Comparison of ENCODE assay signal across 11 cellular contexts in the genomic region with DNA sequence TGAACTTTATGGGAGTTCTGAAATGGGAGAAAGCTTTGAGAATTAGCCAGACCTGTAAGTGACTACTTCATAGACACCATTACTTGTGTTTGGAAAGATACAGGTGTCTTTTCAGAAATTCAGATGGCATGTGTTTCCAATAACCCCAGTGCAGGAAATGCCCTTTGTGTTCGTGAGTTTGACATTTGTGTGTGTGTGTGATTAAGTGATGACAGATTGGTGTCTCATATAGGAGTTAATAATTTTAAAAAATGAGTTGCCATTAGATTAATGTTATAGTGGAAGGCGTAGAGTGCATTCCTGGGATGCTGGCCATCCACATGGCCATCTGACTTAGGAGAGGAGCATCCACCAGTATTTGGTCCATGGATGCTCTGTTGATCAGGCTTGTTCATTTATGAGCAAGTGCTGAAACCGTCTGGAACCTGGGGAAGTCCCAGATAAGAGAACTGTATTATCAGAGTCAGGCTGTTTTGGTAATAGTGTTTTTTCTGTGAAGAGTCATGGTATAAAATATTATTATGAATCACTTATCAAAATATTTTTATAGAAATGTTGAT. TPM values are rescaled to one million over a fixed set of nuclear protein-coding genes. Genes with fewer than 3 reads are reported as not detected.
A peak's percentile ranks its signal among the peaks of the same experiment; 100 is the strongest.
DNase-seq lines count a peak whose midpoint lies in the region; ATAC-seq and TF ChIP-seq lines count a peak whose summit lies in the region.
"Had no signal": no experiment of that assay in that cellular context is flagged by ENCODE, and none has a peak within 500 bp of the region (broad histone marks: within the 10 kb centered on the region; RNA-seq: fewer than 3 reads in every experiment).

No MANE protein-coding gene starts in this region.

- DNase-seq in activated CD8-positive, alpha-beta memory T cell treated with anti-CD3 and anti-CD28 coated beads, Interleukin-2, amount 10 ng/mL, durations not matched to agents 7 days and 5 days, result no peak
- DNase-seq in activated CD8-positive, alpha-beta memory T cell treated with anti-CD3 and anti-CD28 coated beads, Interleukin-2, amount 50 U/mL, for 4 hours, result no peak
- DNase-seq in T-helper 2 cell treated with Interferon-gamma antibody and Interleukin-4, amounts not matched to agents 5 μg/mL and 100 μg/mL, for 36 hours (ENCODE audit: low spot score), result peak; percentile 39
- peak; percentile 10 for DNase-seq in dermis blood vessel endothelial cell
- no peak for DNase-seq in transverse colon
- no peak for DNase-seq in effector CD8-positive, alpha-beta T cell (lab: John Stamatoyannopoulos, UW)
- no peak for DNase-seq in NCI-H226
- DNase-seq in MV-4-11 (lab: John Stamatoyannopoulos, UW), result no peak
- DNase-seq: NCI-H187 treated with DMSO at 0.1 percent for 48 hours, tibial artery had no signal

- H3K4me1 Mint-ChIP-seq in activated CD8-positive, alpha-beta memory T cell treated with anti-CD3 and anti-CD28 coated beads, Interleukin-2, amount 10 ng/mL, durations not matched to agents 7 days and 5 days, result peaks cover 61% of the 10 kb centered on the region
- peaks cover 44% of the 10 kb centered on the region for H3K4me1 Mint-ChIP-seq in T-helper 2 cell treated with Interferon-gamma antibody and Interleukin-4, amounts not matched to agents 5 μg/mL and 100 μg/mL, for 36 hours (ENCODE audit: low read depth)

- peaks cover 0 to 10% (median 5%) of the 10 kb centered on the region in 4 donors for H3K36me3 ChIP-seq in transverse colon

- TF ChIP-seq EP300 in transverse colon (IDR thresholded peaks at IDR 0.05; ENCODE audit: low read depth), result no peak

- ATAC-seq in activated CD8-positive, alpha-beta memory T cell treated with anti-CD3 and anti-CD28 coated beads, Interleukin-2, amount 10 ng/mL, durations not matched to agents 7 days and 5 days, result no peak

- peak overlapping the region; percentile 93 for H3K4me3 Mint-ChIP-seq in activated CD8-positive, alpha-beta memory T cell treated with anti-CD3 and anti-CD28 coated beads, Interleukin-2, amount 10 ng/mL, durations not matched to agents 7 days and 5 days
- H3K4me3 Mint-ChIP-seq in T-helper 2 cell treated with Interferon-gamma antibody and Interleukin-4, amounts not matched to agents 5 μg/mL and 100 μg/mL, for 36 hours, result peak overlapping the region; percentile 95

- H3K27me3 ChIP-seq in transverse colon, result no peaks in the 10 kb centered on the region
- H3K27me3 ChIP-seq: tibial artery had no signal

- no peaks in the 10 kb centered on the region for H3K9me3 ChIP-seq in transverse colon
- H3K9me3 ChIP-seq: tibial artery had no signal

- no peaks in the 10 kb centered on the region for H3K9me3 Mint-ChIP-seq in activated CD8-positive, alpha-beta memory T cell treated with anti-CD3 and anti-CD28 coated beads, Interleukin-2, amount 10 ng/mL, durations not matched to agents 7 days and 5 days (ENCODE audit: low read depth)
- no peaks in the 10 kb centered on the region for H3K9me3 Mint-ChIP-seq in T-helper 2 cell treated with Interferon-gamma antibody and Interleukin-4, amounts not matched to agents 5 μg/mL and 100 μg/mL, for 36 hours
- H3K9me3 Mint-ChIP-seq: nephron had no signal

- H3K27ac Mint-ChIP-seq in activated CD8-positive, alpha-beta memory T cell treated with anti-CD3 and anti-CD28 coated beads, Interleukin-2, amount 10 ng/mL, durations not matched to agents 7 days and 5 days, result peak overlapping the region; percentile 98
- H3K27ac Mint-ChIP-seq in T-helper 2 cell treated with Interferon-gamma antibody and Interleukin-4, amounts not matched to agents 5 μg/mL and 100 μg/mL, for 36 hours, result peak overlapping the region; percentile 97
- H3K27ac Mint-ChIP-seq: nephron had no signal

- 48 to 54% methylated on average over 3 of the region's 3 CpGs for WGBS in transverse colon (ENCODE audit: low coverage in 1 of 2), 2 donors

- H3K27me3 Mint-ChIP-seq in activated CD8-positive, alpha-beta memory T cell treated with anti-CD3 and anti-CD28 coated beads, Interleukin-2, amount 10 ng/mL, durations not matched to agents 7 days and 5 days, result no peaks in the 10 kb centered on the region
- no peaks in the 10 kb centered on the region for H3K27me3 Mint-ChIP-seq in T-helper 2 cell treated with Interferon-gamma antibody and Interleukin-4, amounts not matched to agents 5 μg/mL and 100 μg/mL, for 36 hours (ENCODE audit: low read depth)

- intact Hi-C loops in transverse colon (cut with DNase I; ENCODE audit: low total_unique reads), result no loop called here

- peak overlapping the region in 1 of 4 donors; percentile 76 for H3K4me3 ChIP-seq in transverse colon
- H3K4me3 ChIP-seq: tibial artery had no signal

- peak overlapping the region; percentile 32 to 94 (median 72) for H3K27ac ChIP-seq in transverse colon
- H3K27ac ChIP-seq: tibial artery had no signal

- H3K4me1 ChIP-seq in transverse colon, result peaks cover 0 to 63% (median 24%) of the 10 kb centered on the region in 4 donors

- peaks cover 59% of the 10 kb centered on the region for H3K36me3 Mint-ChIP-seq in activated CD8-positive, alpha-beta memory T cell treated with anti-CD3 and anti-CD28 coated beads, Interleukin-2, amount 10 ng/mL, durations not matched to agents 7 days and 5 days
- peaks cover 56% of the 10 kb centered on the region for H3K36me3 Mint-ChIP-seq in T-helper 2 cell treated with Interferon-gamma antibody and Interleukin-4, amounts not matched to agents 5 μg/mL and 100 μg/mL, for 36 hours (ENCODE audit: low read depth)

- TF ChIP-seq POLR2A in transverse colon (IDR thresholded peaks at IDR 0.05), result no peak

- in situ Hi-C loops in transverse colon (cut with MboI; ENCODE audit: low pct_ligation_motif_present in 1 of 4, low pct_unique_long_range_greater_than_20kb in 1 of 4, low sequenced_read_pairs in 3 of 4), result no loop called here

- TF ChIP-seq CTCF in transverse colon (IDR thresholded peaks at IDR 0.05), result no peak

- CTCF ChIA-PET in activated CD8-positive, alpha-beta memory T cell treated with anti-CD3 and anti-CD28 coated beads, Interleukin-2, amount 10 ng/mL, durations not matched to agents 7 days and 5 days (lab: Charles Lee), result interaction anchor here (1.2 to 5.6 kb wide), 2 partner anchors 9 to 127 kb away, joined by 3 to 31 read pairs; no protein-coding TSS in a partner anchor

RNA-seq across cellular contexts. Expression of gene STK4, which starts 3.1 kb away (rescaled TPM):
- 100 to 1,000 TPM; 151 to 170 TPM for total RNA-seq in activated CD8-positive, alpha-beta memory T cell treated with anti-CD3 and anti-CD28 coated beads, Interleukin-2, amount 10 ng/mL, durations not matched to agents 7 days and 5 days
- total RNA-seq in dermis blood vessel endothelial cell (24.4 and 26.2 TPM in 2 replicates), transverse colon (10 to 100 TPM; 30.3 to 78.1 (median 38.3) TPM)

RNA-seq across cellular contexts. Expression of gene TOMM34, which starts 9.2 kb away (rescaled TPM):
- total RNA-seq in activated CD8-positive, alpha-beta memory T cell treated with anti-CD3 and anti-CD28 coated beads, Interleukin-2, amount 10 ng/mL, durations not matched to agents 7 days and 5 days, result 10 to 100 TPM; 22.3 to 31.2 TPM
- total RNA-seq in dermis blood vessel endothelial cell (16.8 and 22.2 TPM in 2 replicates), transverse colon (10 to 100 TPM in 2 of 4 donors, 1 to 10 TPM in 2; 1.2 to 14.8 (median 9.4) TPM)

RNA-seq across cellular contexts. Expression of gene PABPC1L, which starts 59.5 kb away (rescaled TPM):
- total RNA-seq in activated CD8-positive, alpha-beta memory T cell treated with anti-CD3 and anti-CD28 coated beads, Interleukin-2, amount 10 ng/mL, durations not matched to agents 7 days and 5 days, result 100 to 1,000 TPM; 113 to 126 TPM
- 1.3 and 2.6 TPM in 2 replicates for total RNA-seq in dermis blood vessel endothelial cell
- total RNA-seq in transverse colon, result 100 to 1,000 TPM in 1 of 4 donors, 10 to 100 TPM in 3; 12.0 to 112 (median 31.6) TPM

Comparison
In these comparisons a context has a peak if more than half of its experiments do, and no peak if none do; other contexts are left out.
1. DNase-seq: peak in T-helper 2 cell treated with Interferon-gamma antibody and Interleukin-4, amounts not matched to agents 5 μg/mL and 100 μg/mL, for 36 hours (single experiment) and dermis blood vessel endothelial cell (single experiment); none in activated CD8-positive, alpha-beta memory T cell treated with anti-CD3 and anti-CD28 coated beads, Interleukin-2, amount 10 ng/mL, durations not matched to agents 7 days and 5 days (single experiment), activated CD8-positive, alpha-beta memory T cell treated with anti-CD3 and anti-CD28 coated beads, Interleukin-2, amount 50 U/mL, for 4 hours (single experiment), transverse colon (single experiment), effector CD8-positive, alpha-beta T cell (single experiment), NCI-H226 (single experiment) and MV-4-11 (single experiment).